Comparison of ENCODE assay signal across 8 cellular contexts in genomic region chr3:112629425-112629824, GRCh38. TPM values are rescaled to one million over a fixed set of nuclear protein-coding genes. Genes with fewer than 3 reads are reported as not detected.
A peak's percentile ranks its signal among the peaks of the same experiment; 100 is the strongest.
DNase-seq lines count a peak whose midpoint lies in the region; ATAC-seq and TF ChIP-seq lines count a peak whose summit lies in the region.

No MANE protein-coding gene starts in this region.

- peaks cover 81% of the 10 kb centered on the region for H3K4me1 Mint-ChIP-seq in osteocyte (ENCODE audit: unreplicated experiment)
- H3K4me1 Mint-ChIP-seq in endothelial cell (ENCODE audit: unreplicated experiment), result peaks cover 28% of the 10 kb centered on the region

- TF ChIP-seq CTCF in osteocyte (IDR thresholded peaks at IDR 0.05) (no peak), endothelial cell (IDR thresholded peaks at IDR 0.05; ENCODE audit: unreplicated experiment) (no peak)

- no peaks in the 10 kb centered on the region for H3K27me3 Mint-ChIP-seq in osteocyte (ENCODE audit: unreplicated experiment)
- no peaks in the 10 kb centered on the region for H3K27me3 Mint-ChIP-seq in endothelial cell (ENCODE audit: unreplicated experiment)

- DNase-seq in GM04503 (ENCODE audit: low read depth) (peak; percentile 96), NCI-H226 (peak; percentile 85), dermis blood vessel endothelial cell (peak; percentile 87), osteocyte (ENCODE audit: extremely low spot score, unreplicated experiment) (no peak), iPS-NIHi11 (ENCODE audit: low spot score) (no peak), endothelial cell (ENCODE audit: low spot score) (no peak)
- no peak for DNase-seq in effector CD8-positive, alpha-beta T cell (lab: John Stamatoyannopoulos, UW)

- peaks cover 69% of the 10 kb centered on the region for H3K36me3 Mint-ChIP-seq in osteocyte (ENCODE audit: unreplicated experiment)
- no peaks in the 10 kb centered on the region for H3K36me3 Mint-ChIP-seq in endothelial cell (ENCODE audit: low read depth, unreplicated experiment)

- H3K27ac Mint-ChIP-seq in osteocyte (ENCODE audit: unreplicated experiment), result no peak overlapping the region
- H3K27ac Mint-ChIP-seq in endothelial cell (ENCODE audit: unreplicated experiment), result no peak overlapping the region

- ATAC-seq in GM18873 (IDR thresholded peaks at IDR 0.05; ENCODE audit: low FRiP score, unreplicated experiment), result no peak

- H3K9me3 Mint-ChIP-seq in osteocyte (ENCODE audit: unreplicated experiment) (no peaks in the 10 kb centered on the region), endothelial cell (ENCODE audit: unreplicated experiment) (no peaks in the 10 kb centered on the region)

- H3K4me3 Mint-ChIP-seq in osteocyte (ENCODE audit: unreplicated experiment) (peak overlapping the region; percentile 34), endothelial cell (ENCODE audit: unreplicated experiment) (no peak overlapping the region)

RNA-seq across cellular contexts. Expression of gene CCDC80, which starts 11.5 kb away (rescaled TPM):
- 8.5 and 24.3 TPM in 2 replicates for total RNA-seq in dermis blood vessel endothelial cell
- total RNA-seq in osteocyte, result 1,760 and 1,947 TPM in 2 replicates
- total RNA-seq in endothelial cell (ENCODE audit: unreplicated experiment), result 3.7 TPM

Comparison
In these comparisons a context has a peak if more than half of its experiments do, and no peak if none do; other contexts are left out.
1. DNase-seq: peak in GM04503 (single experiment), NCI-H226 (single experiment) and dermis blood vessel endothelial cell (single experiment); none in osteocyte (single experiment), iPS-NIHi11 (single experiment), effector CD8-positive, alpha-beta T cell (single experiment) and endothelial cell (single experiment).
2. RNA of gene CCDC80, which starts 11.5 kb away (total RNA-seq): 1,760 to 1,947 TPM in osteocyte; 8.5 to 24.3 TPM in dermis blood vessel endothelial cell and 3.7 TPM in endothelial cell (single experiment); every median in the first group is over 10 times any median in the second.